ENCODE assay signal across 9 cellular contexts in the genomic region with DNA sequence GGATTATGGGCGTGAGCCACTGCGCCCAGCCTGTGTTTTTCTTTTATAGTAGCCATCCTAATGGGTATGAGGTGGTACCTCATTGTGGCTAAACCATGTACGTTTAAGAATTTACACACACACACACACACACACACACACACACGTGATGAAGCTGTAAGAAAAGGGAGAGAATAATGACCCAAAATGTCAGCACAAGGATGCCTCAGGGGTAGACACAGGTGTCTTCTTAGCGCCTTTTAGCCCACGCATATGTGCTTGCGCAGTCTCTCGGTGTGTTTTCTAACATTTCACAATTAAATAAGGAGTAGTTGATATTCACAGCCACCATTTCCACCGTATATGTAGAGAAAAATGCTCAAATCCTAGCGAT. TPM values are rescaled to one million over a fixed set of nuclear protein-coding genes. Genes with fewer than 3 reads are reported as not detected.
DNase-seq lines count a peak whose midpoint lies in the region; ATAC-seq and TF ChIP-seq lines count a peak whose summit lies in the region.
"Had no signal": no experiment of that assay in that cellular context is flagged by ENCODE, and none has a peak within 500 bp of the region (broad histone marks: within the 10 kb centered on the region; RNA-seq: fewer than 3 reads in every experiment).

No MANE protein-coding gene starts in this region.

- no peak for ATAC-seq in GM21528 (IDR thresholded peaks at IDR 0.05; ENCODE audit: low FRiP score, unreplicated experiment)

- TF ChIP-seq POLR2A in breast epithelium (IDR thresholded peaks at IDR 0.05): no peak

- peak overlapping the region; percentile 87 to 98 for H3K27ac ChIP-seq in breast epithelium

- H3K4me3 Mint-ChIP-seq in CD14-positive monocyte (peak overlapping the region; percentile 81 to 90), mesothelial cell of epicardium (peak overlapping the region; percentile 83)

- DNase-seq in CD14-positive monocyte (ENCODE audit: low spot score) (no peak), breast epithelium (ENCODE audit: low spot score in 2 of 2) (no peak), mesothelial cell of epicardium (ENCODE audit: low spot score in 2 of 2, unreplicated experiment in 2 of 2) (no peak), amniotic stem cell (lab: John Stamatoyannopoulos, UW) (no peak), GM19238 (ENCODE audit: insufficient read length, low spot score) (no peak), pons (ENCODE audit: low spot score) (no peak)
- DNase-seq in Jurkat, Clone E6-1 (ENCODE audit: low read depth, low spot score): peak; percentile 8

- H3K9me3 Mint-ChIP-seq in CD14-positive monocyte: no peaks in the 10 kb centered on the region
- no peaks in the 10 kb centered on the region for H3K9me3 Mint-ChIP-seq in mesothelial cell of epicardium

- H3K9me3 ChIP-seq in breast epithelium: no peaks in the 10 kb centered on the region

- intact Hi-C loops in CD14-positive monocyte (cut with micrococcal nuclease) (no loop called here), breast epithelium (cut with DNase I; ENCODE audit: low total_unique reads) (no loop called here)

- H3K27ac Mint-ChIP-seq in CD14-positive monocyte (peak overlapping the region; percentile 89 to 93 (median 90)), mesothelial cell of epicardium (peak overlapping the region; percentile 95)

- no peaks in the 10 kb centered on the region for H3K27me3 ChIP-seq in breast epithelium

- peaks cover 0 to 20% of the 10 kb centered on the region in 2 donors for H3K4me1 ChIP-seq in breast epithelium

- H3K4me3 ChIP-seq in Jurkat, Clone E6-1 (ENCODE audit: low read length): peak overlapping the region; percentile 58
- peak overlapping the region; percentile 82 to 95 (median 93) for H3K4me3 ChIP-seq in breast epithelium

- H3K36me3 ChIP-seq in breast epithelium: no peaks in the 10 kb centered on the region

- H3K36me3 Mint-ChIP-seq in CD14-positive monocyte: peaks cover 3% of the 10 kb centered on the region in 2 donors
- no peaks in the 10 kb centered on the region for H3K36me3 Mint-ChIP-seq in mesothelial cell of epicardium

- peaks cover 2 to 11% (median 4%) of the 10 kb centered on the region in 3 donors for H3K27me3 Mint-ChIP-seq in CD14-positive monocyte (ENCODE audit: low read depth in 3 of 3)
- H3K27me3 Mint-ChIP-seq in mesothelial cell of epicardium (ENCODE audit: low read depth): no peaks in the 10 kb centered on the region

- TF ChIP-seq CTCF in CD14-positive monocyte (IDR thresholded peaks at IDR 0.05) (no peak), breast epithelium (IDR thresholded peaks at IDR 0.05) (no peak), mesothelial cell of epicardium (IDR thresholded peaks at IDR 0.05; ENCODE audit: unreplicated experiment) (no peak)

- H3K4me1 Mint-ChIP-seq in CD14-positive monocyte (peaks cover 43% of the 10 kb centered on the region), mesothelial cell of epicardium (peaks cover 26% of the 10 kb centered on the region)

RNA-seq across cellular contexts. Expression of a gene that starts 0.8 kb away (rescaled TPM):
- polyA plus RNA-seq in CD14-positive monocyte: 100 to 1,000 TPM; 105 to 113 TPM
- polyA plus RNA-seq in Jurkat, Clone E6-1 (2012; ENCODE audit: insufficient read depth, insufficient read length): 56.7 TPM
- 100 to 1,000 TPM in 1 of 3 donors, 10 to 100 TPM in 2; 80.9 to 101 (median 97.9) TPM for total RNA-seq in breast epithelium
- 147 to 160 TPM (median 155 TPM) in 3 replicates for total RNA-seq in mesothelial cell of epicardium

RNA-seq across cellular contexts. Expression of a gene that starts 13.4 kb away (rescaled TPM):
- not detected for polyA plus RNA-seq in CD14-positive monocyte
- not detected for polyA plus RNA-seq in Jurkat, Clone E6-1 (2012; ENCODE audit: insufficient read depth, insufficient read length)
- total RNA-seq in breast epithelium (not detected), mesothelial cell of epicardium (0.13 to 0.23 TPM (median 0.18 TPM) in 3 replicates)
- total RNA-seq: HT1080 had no signal

RNA-seq across cellular contexts. Expression of a gene that starts 37.4 kb away (rescaled TPM):
- not detected for polyA plus RNA-seq in CD14-positive monocyte
- not detected for polyA plus RNA-seq in Jurkat, Clone E6-1 (2012; ENCODE audit: insufficient read depth, insufficient read length)
- total RNA-seq in breast epithelium (not detected), mesothelial cell of epicardium (not detected in 3 replicates)
- total RNA-seq: HT1080 had no signal

RNA-seq across cellular contexts. Expression of a gene that starts 40.1 kb away (rescaled TPM):
- 10 to 100 TPM; 14.8 to 17.3 TPM for polyA plus RNA-seq in CD14-positive monocyte
- polyA plus RNA-seq in Jurkat, Clone E6-1 (2012; ENCODE audit: insufficient read depth, insufficient read length): 18.0 TPM
- total RNA-seq in breast epithelium (10 to 100 TPM; 22.2 to 31.1 (median 27.8) TPM), mesothelial cell of epicardium (27.6 to 34.0 TPM (median 32.0 TPM) in 3 replicates)

RNA-seq across cellular contexts. Expression of a gene that starts 54.4 kb away (rescaled TPM):
- 10 to 100 TPM in 1 of 2 donors, 1 to 10 TPM in 1; 7.6 to 12.2 TPM for polyA plus RNA-seq in CD14-positive monocyte
- 14.1 TPM for polyA plus RNA-seq in Jurkat, Clone E6-1 (2012; ENCODE audit: insufficient read depth, insufficient read length)
- total RNA-seq in breast epithelium (1 to 10 TPM; 4.3 to 7.9 (median 7.2) TPM), mesothelial cell of epicardium (0.09 to 0.16 TPM (median 0.09 TPM) in 3 replicates)
